In genomic region chr7:44977304-44977858, GRCh38 we compare ENCODE assay signal across 8 cellular contexts. TPM values are rescaled to one million over a fixed set of nuclear protein-coding genes. Genes with fewer than 3 reads are reported as not detected.
DNase-seq lines count a peak whose midpoint lies in the region; ATAC-seq and TF ChIP-seq lines count a peak whose summit lies in the region.

No MANE protein-coding gene starts in this region.

- ATAC-seq in activated naive CD4-positive, alpha-beta T cell treated with anti-CD3 and anti-CD28 coated beads, Interleukin-2, amount 50 U/mL, for 72 hours = peak; percentile 57 to 58
- ATAC-seq in GM18498 (IDR thresholded peaks at IDR 0.05; ENCODE audit: unreplicated experiment) (no peak), HG02840 (IDR thresholded peaks at IDR 0.05; ENCODE audit: low FRiP score, unreplicated experiment) (no peak)

- H3K36me3 Mint-ChIP-seq in activated naive CD4-positive, alpha-beta T cell treated with anti-CD3 and anti-CD28 coated beads, Interleukin-2, amount 50 U/mL, for 72 hours = peaks cover 45 to 66% of the 10 kb centered on the region in 2 donors

- DNase-seq in T-helper 22 cell (ENCODE audit: low read depth) (peak; percentile 67), COR-L47 (lab: John Stamatoyannopoulos, UW) (no peak), NCI-H82 (lab: John Stamatoyannopoulos, UW) (no peak)
- peak; percentile 78 to 87 for DNase-seq in activated naive CD4-positive, alpha-beta T cell treated with anti-CD3 and anti-CD28 coated beads, Interleukin-2, amount 50 U/mL, for 72 hours (ENCODE audit: low spot score in 2 of 2)
- peak in 2 of 3 experiments; percentile 45 to 53 for DNase-seq in stimulated activated CD4-positive, alpha-beta T cell treated with anti-CD3 and anti-CD28 coated beads, TNF-alpha, amount 100 ng/mL, for 4 hours (ENCODE audit: low read depth in 3 of 3)

- H3K4me3 ChIP-seq in GM12875 (ENCODE audit: low read depth, low read length) = peak overlapping the region; percentile 67

- H3K9me3 Mint-ChIP-seq in activated naive CD4-positive, alpha-beta T cell treated with anti-CD3 and anti-CD28 coated beads, Interleukin-2, amount 50 U/mL, for 72 hours = no peaks in the 10 kb centered on the region

- peak overlapping the region; percentile 96 to 99 for H3K27ac Mint-ChIP-seq in activated naive CD4-positive, alpha-beta T cell treated with anti-CD3 and anti-CD28 coated beads, Interleukin-2, amount 50 U/mL, for 72 hours

- no peak for TF ChIP-seq CTCF in GM12875 (IDR thresholded peaks at IDR 0.05; ENCODE audit: borderline replicate concordance, insufficient read depth, low read depth, low read length)

RNA-seq across cellular contexts. Expression of gene MYO1G, which starts 1.4 kb away (rescaled TPM):
- total RNA-seq in activated naive CD4-positive, alpha-beta T cell treated with anti-CD3 and anti-CD28 coated beads, Interleukin-2, amount 50 U/mL, for 72 hours = 100 to 1,000 TPM; 361 to 532 TPM

RNA-seq across cellular contexts. Expression of gene CCM2, which starts 22.6 kb away (rescaled TPM):
- 100 to 1,000 TPM in 1 of 2 donors, 10 to 100 TPM in 1; 79.2 to 130 TPM for total RNA-seq in activated naive CD4-positive, alpha-beta T cell treated with anti-CD3 and anti-CD28 coated beads, Interleukin-2, amount 50 U/mL, for 72 hours

Comparison
In these comparisons a context has a peak if more than half of its experiments do, and no peak if none do; other contexts are left out.
1. DNase-seq: peak in T-helper 22 cell (single experiment), activated naive CD4-positive, alpha-beta T cell treated with anti-CD3 and anti-CD28 coated beads, Interleukin-2, amount 50 U/mL, for 72 hours (2 of 2) and stimulated activated CD4-positive, alpha-beta T cell treated with anti-CD3 and anti-CD28 coated beads, TNF-alpha, amount 100 ng/mL, for 4 hours (2 of 3); none in COR-L47 (single experiment) and NCI-H82 (single experiment).
2. ATAC-seq: peak in activated naive CD4-positive, alpha-beta T cell treated with anti-CD3 and anti-CD28 coated beads, Interleukin-2, amount 50 U/mL, for 72 hours (2 of 2); none in GM18498 (single experiment) and HG02840 (single experiment).